Comparison of ENCODE assay signal across 33 cellular contexts in genomic region chr2:25824216-25824615, GRCh38. TPM values are rescaled to one million over a fixed set of nuclear protein-coding genes. Genes with fewer than 3 reads are reported as not detected.
DNase-seq lines count a peak whose midpoint lies in the region; ATAC-seq, FAIRE-seq and TF ChIP-seq lines count a peak whose summit lies in the region.
"Had no signal": no experiment of that assay in that cellular context is flagged by ENCODE, and none has a peak within 500 bp of the region (broad histone marks: within the 10 kb centered on the region; RNA-seq: fewer than 3 reads in every experiment).

No MANE protein-coding gene starts in this region.

- H4K20me1 ChIP-seq in HepG2 (ENCODE audit: insufficient read depth, low read length) (peaks cover 3% of the 10 kb centered on the region; the same call in 1 of the 2 replicates), GM12878 (ENCODE audit: control insufficient read depth, insufficient read depth) (no peaks in the 10 kb centered on the region)

- no peak for TF ChIP-seq EP300 in HepG2 (IDR thresholded peaks at IDR 0.05; ENCODE audit: low read depth in 2 of 2, low read length in 2 of 2)
- no peak for TF ChIP-seq EP300 in HepG2 (CRISPR knock-in tag; IDR thresholded peaks at IDR 0.05; ENCODE audit: borderline replicate concordance)
- TF ChIP-seq EP300 in GM12878 (IDR thresholded peaks at IDR 0.05; ENCODE audit: borderline replicate concordance in 1 of 2, control insufficient read depth in 1 of 2, low read depth in 2 of 2, low read length in 2 of 2): no peak

- BruUV-seq in HepG2 (replicated peaks; lab: Mats Ljungman, UMichigan) (no TSS peak), GM12878 (replicated peaks; lab: Mats Ljungman, UMichigan) (no TSS peak)

- no peak for ATAC-seq in HepG2
- ATAC-seq in GM12878: peak; percentile 37
- no peak for ATAC-seq in stimulated activated naive CD8-positive, alpha-beta T cell treated with anti-CD3 and anti-CD28 coated beads, Interleukin-15, amount 100 ng/mL, for 72 hours
- ATAC-seq in GM18502 (IDR thresholded peaks at IDR 0.05; ENCODE audit: poor library complexity, unreplicated experiment): no peak
- ATAC-seq: gastroesophageal sphincter, left ventricle myocardium superior, psoas muscle had no signal

- H3K36me3 Mint-ChIP-seq in T-helper 1 cell treated with Interleukin-12 subunit alpha and Interleukin-12 subunit beta and Interleukin-4 antibody, amounts not matched to agents 30 μg/mL and 1 μg/mL, for 36 hours (ENCODE audit: low read depth): peaks cover 21% of the 10 kb centered on the region

- H3K9ac ChIP-seq in liver (ENCODE audit: low read depth in 1 of 2, low read length in 2 of 2): peak overlapping the region; percentile 16 to 53
- no peak overlapping the region for H3K9ac ChIP-seq in HepG2 (ENCODE audit: insufficient read depth, low read depth, low read length)
- no peak overlapping the region for H3K9ac ChIP-seq in GM12878 (ENCODE audit: control insufficient read depth, insufficient read depth, low read length)

- WGBS in liver: 67% methylated on average over 3 of the region's 3 CpGs
- WGBS in HepG2 (ENCODE audit: low lambda C conversion rate): 96% methylated on average over 3 of the region's 3 CpGs
- 18% methylated on average over 3 of the region's 3 CpGs for WGBS in GM12878 (ENCODE audit: insufficient coverage, insufficient replicate concordance, low lambda C conversion rate, missing lambda C conversion rate)

- H3K9me3 ChIP-seq in liver (ENCODE audit: control insufficient read depth in 4 of 4, low read length in 3 of 4) (no peaks in the 10 kb centered on the region), HepG2 (ENCODE audit: low read length) (no peaks in the 10 kb centered on the region), GM12878 (replicated peaks; ENCODE audit: control insufficient read depth, insufficient read depth, low read length) (no peaks in the 10 kb centered on the region)
- H3K9me3 ChIP-seq: esophagus squamous epithelium, gastroesophageal sphincter, psoas muscle, sigmoid colon, thyroid gland had no signal

- H2AFZ ChIP-seq in HepG2 (ENCODE audit: low read length) (no peak overlapping the region), GM12878 (ENCODE audit: control insufficient read depth, low read depth, low read length) (no peak overlapping the region)
- H2AFZ ChIP-seq: hepatocyte had no signal

- H3K4me3 ChIP-seq in liver (ENCODE audit: low read depth in 1 of 3, low read length in 3 of 3) (no peak overlapping the region), HepG2 (replicated peaks in 1 of 3; ENCODE audit: insufficient read depth in 1 of 3, low read depth in 2 of 3, low read length in 3 of 3) (no peak overlapping the region), GM12878 (no peak overlapping the region)
- H3K4me3 ChIP-seq: esophagus squamous epithelium, gastroesophageal sphincter, hepatocyte, psoas muscle, sigmoid colon, thyroid gland had no signal

- no peak overlapping the region for H3K4me2 ChIP-seq in HepG2 (ENCODE audit: low read depth, low read length)
- H3K4me2 ChIP-seq in GM12878 (ENCODE audit: control insufficient read depth, insufficient read depth): peak overlapping the region; percentile 35; the same call in 1 of the 2 replicates
- H3K4me2 ChIP-seq: hepatocyte had no signal

- no peaks in the 10 kb centered on the region for H3K27me3 ChIP-seq in liver (ENCODE audit: control insufficient read depth in 4 of 4, insufficient read depth in 4 of 4, low read length in 3 of 4)
- H3K27me3 ChIP-seq in HepG2 (ENCODE audit: control insufficient read depth in 1 of 2, insufficient read depth in 2 of 2, low read length in 2 of 2): no peaks in the 10 kb centered on the region
- H3K27me3 ChIP-seq in GM12878 (replicated peaks in 1 of 2; ENCODE audit: control insufficient read depth in 2 of 2, insufficient read depth in 2 of 2, low read length in 1 of 2): no peaks in the 10 kb centered on the region
- H3K27me3 ChIP-seq: esophagus squamous epithelium, gastroesophageal sphincter, hepatocyte, sigmoid colon, thyroid gland had no signal

- intact Hi-C loops in HepG2 (cut with micrococcal nuclease; ENCODE audit: unreplicated experiment) (no loop called here), GM12878 (cut with micrococcal nuclease; ENCODE audit: unreplicated experiment) (no loop called here)

- H3K4me1 Mint-ChIP-seq in T-helper 1 cell treated with Interleukin-12 subunit alpha and Interleukin-12 subunit beta and Interleukin-4 antibody, amounts not matched to agents 30 μg/mL and 1 μg/mL, for 36 hours (ENCODE audit: low read depth): peaks cover 44% of the 10 kb centered on the region
- H3K4me1 Mint-ChIP-seq in stimulated activated naive CD8-positive, alpha-beta T cell treated with anti-CD3 and anti-CD28 coated beads, Interleukin-15, amount 100 ng/mL, for 72 hours: peaks cover 70% of the 10 kb centered on the region

- TF ChIP-seq CTCF in liver (IDR thresholded peaks at IDR 0.05; ENCODE audit: low read depth, low read length, missing input control): no peak
- TF ChIP-seq CTCF in HepG2 (CRISPR knock-in tag; IDR thresholded peaks at IDR 0.05): no peak
- no peak for TF ChIP-seq CTCF in GM12878 (IDR thresholded peaks at IDR 0.05 in 2 of 3, conservative IDR thresholded peaks at IDR 0.05 in 1 of 3; ENCODE audit: control insufficient read depth in 2 of 3, extremely low read depth in 1 of 3, insufficient read depth in 1 of 3, low read depth in 3 of 3, low read length in 3 of 3)

- no peak overlapping the region for H3K27ac Mint-ChIP-seq in T-helper 1 cell treated with Interleukin-12 subunit alpha and Interleukin-12 subunit beta and Interleukin-4 antibody, amounts not matched to agents 30 μg/mL and 1 μg/mL, for 36 hours
- H3K27ac Mint-ChIP-seq in stimulated activated naive CD8-positive, alpha-beta T cell treated with anti-CD3 and anti-CD28 coated beads, Interleukin-15, amount 100 ng/mL, for 72 hours: peak overlapping the region; percentile 7 to 84
- H3K27ac Mint-ChIP-seq: dendritic cell treated with granulocyte-macrophage colony-stimulating factor and Interleukin-4, amounts not matched to agents 40 ng/mL and 50 ng/mL, for 4 days had no signal

- SMC1A ChIA-PET in GM12878 (lab: Charles Lee; ENCODE audit: uncharacterized antibody, unreplicated experiment): interaction anchor here (0.8 to 2.0 kb wide), 9 partner anchors 9 to 125 kb away, joined by 3 to 10 read pairs (median 3); no protein-coding TSS in a partner anchor

- H3K27ac ChIP-seq in liver (ENCODE audit: low read depth in 1 of 2, low read length in 2 of 2): peak overlapping the region in 1 of 2 donors; percentile 20
- H3K27ac ChIP-seq in HepG2 (ENCODE audit: extremely low read length, insufficient read depth, low read length): no peak overlapping the region
- H3K27ac ChIP-seq in GM12878 (ENCODE audit: control insufficient read depth, insufficient read depth): no peak overlapping the region
- H3K27ac ChIP-seq: 22Rv1, esophagus squamous epithelium, gastroesophageal sphincter, hepatocyte, HL-60, psoas muscle, RWPE1, sigmoid colon, thyroid gland had no signal

- RAD21 ChIA-PET in GM12878 (lab: Charles Lee; ENCODE audit: unreplicated experiment): interaction anchor here (0.7 kb wide), 1 partner anchor 37 kb away, joined by 3 read pairs; no protein-coding TSS in a partner anchor

- H3K27me3 Mint-ChIP-seq in T-helper 1 cell treated with Interleukin-12 subunit alpha and Interleukin-12 subunit beta and Interleukin-4 antibody, amounts not matched to agents 30 μg/mL and 1 μg/mL, for 36 hours (ENCODE audit: low read depth): no peaks in the 10 kb centered on the region
- H3K27me3 Mint-ChIP-seq in stimulated activated naive CD8-positive, alpha-beta T cell treated with anti-CD3 and anti-CD28 coated beads, Interleukin-15, amount 100 ng/mL, for 72 hours: no peaks in the 10 kb centered on the region
- H3K27me3 Mint-ChIP-seq: dendritic cell treated with granulocyte-macrophage colony-stimulating factor and Interleukin-4, amounts not matched to agents 40 ng/mL and 50 ng/mL, for 4 days had no signal

- no peak for FAIRE-seq in HepG2 (lab: Jason Lieb, UNC)
- FAIRE-seq in GM12878 (lab: Jason Lieb, UNC): no peak
- FAIRE-seq: endometrium, H1 had no signal

- H3K4me1 ChIP-seq in liver (ENCODE audit: control insufficient read depth in 4 of 4, insufficient read depth in 4 of 4, low read length in 3 of 4) (peaks cover 8 to 60% (median 37%) of the 10 kb centered on the region in 4 donors), HepG2 (ENCODE audit: insufficient read depth, low read length) (peaks cover 12% of the 10 kb centered on the region), GM12878 (ENCODE audit: control insufficient read depth, insufficient read depth, low read length) (peaks cover 3% of the 10 kb centered on the region)
- H3K4me1 ChIP-seq: gastroesophageal sphincter, sigmoid colon had no signal

- TF ChIP-seq RAD21 in liver (IDR thresholded peaks at IDR 0.05) (no peak), HepG2 (CRISPR knock-in tag; IDR thresholded peaks at IDR 0.05) (no peak), GM12878 (IDR thresholded peaks at IDR 0.05; ENCODE audit: insufficient read depth, low read depth, low read length) (no peak)

- peak overlapping the region; percentile 26 for H3K4me3 Mint-ChIP-seq in T-helper 1 cell treated with Interleukin-12 subunit alpha and Interleukin-12 subunit beta and Interleukin-4 antibody, amounts not matched to agents 30 μg/mL and 1 μg/mL, for 36 hours
- H3K4me3 Mint-ChIP-seq in stimulated activated naive CD8-positive, alpha-beta T cell treated with anti-CD3 and anti-CD28 coated beads, Interleukin-15, amount 100 ng/mL, for 72 hours: peak overlapping the region; percentile 76 to 85
- H3K4me3 Mint-ChIP-seq: dendritic cell treated with granulocyte-macrophage colony-stimulating factor and Interleukin-4, amounts not matched to agents 40 ng/mL and 50 ng/mL, for 4 days had no signal

- H3K79me2 ChIP-seq in HepG2 (ENCODE audit: insufficient read depth, low read length): peaks cover 25% of the 10 kb centered on the region
- H3K79me2 ChIP-seq in GM12878 (ENCODE audit: control insufficient read depth, insufficient read depth, low read length): no peaks in the 10 kb centered on the region

- no peaks in the 10 kb centered on the region for H3K9me3 Mint-ChIP-seq in T-helper 1 cell treated with Interleukin-12 subunit alpha and Interleukin-12 subunit beta and Interleukin-4 antibody, amounts not matched to agents 30 μg/mL and 1 μg/mL, for 36 hours
- no peaks in the 10 kb centered on the region for H3K9me3 Mint-ChIP-seq in stimulated activated naive CD8-positive, alpha-beta T cell treated with anti-CD3 and anti-CD28 coated beads, Interleukin-15, amount 100 ng/mL, for 72 hours
- H3K9me3 Mint-ChIP-seq: dendritic cell treated with granulocyte-macrophage colony-stimulating factor and Interleukin-4, amounts not matched to agents 40 ng/mL and 50 ng/mL, for 4 days had no signal

- in situ Hi-C loops in HepG2 (cut with HindIII; ENCODE audit: extremely low pct_ligation_motif_present, low pct_unique_long_range_greater_than_20kb) (no loop called here), GM12878 (cut with MboI) (no loop called here)

- H3K36me3 ChIP-seq in liver (ENCODE audit: control insufficient read depth in 4 of 4, insufficient read depth in 3 of 4, low read depth in 1 of 4, low read length in 3 of 4) (no peaks in the 10 kb centered on the region), HepG2 (replicated peaks in 1 of 2; ENCODE audit: control insufficient read depth in 1 of 2, insufficient read depth in 2 of 2, low read length in 2 of 2) (peaks cover 0 to 9% of the 10 kb centered on the region in 2 experiments; a peak in 2 of 5 replicates), GM12878 (ENCODE audit: control insufficient read depth in 2 of 2, insufficient read depth in 2 of 2, low read length in 1 of 2) (no peaks in the 10 kb centered on the region; a peak in 1 of 4 replicates)
- H3K36me3 ChIP-seq: esophagus squamous epithelium, gastroesophageal sphincter, sigmoid colon, thyroid gland had no signal

- DNase-seq in T-helper 1 cell: no peak
- no peak for DNase-seq in HepG2 (ENCODE audit: low spot score)
- no peak for DNase-seq in GM12878 (ENCODE audit: low read depth, low spot score)
- no peak for DNase-seq in stimulated activated naive CD8-positive, alpha-beta T cell treated with anti-CD3 and anti-CD28 coated beads, Interleukin-15, amount 100 ng/mL, for 72 hours
- DNase-seq in kidney tubule cell (ENCODE audit: low spot score): no peak
- DNase-seq: activated CD4-positive, alpha-beta T cell treated with anti-CD3 and anti-CD28 coated beads for 48 hours; activated CD8-positive, alpha-beta memory T cell treated with anti-CD3 and anti-CD28 coated beads, Interleukin-2, amount 50 U/mL, for 4 hours; activated naive CD4-positive, alpha-beta T cell treated with anti-CD3 and anti-CD28 coated beads, Interleukin-2, amount 50 U/mL, for 16 hours; caudate nucleus; DMS 273 treated with DMSO at 0.1 percent for 48 hours; esophagus squamous epithelium; left ventricle myocardium superior; NCI-H1436; NCI-H2081 treated with DMSO at 0.1 percent for 48 hours; NCI-H446; NCI-H774; nucleus accumbens; psoas muscle; sigmoid colon; stimulated activated CD4-positive, alpha-beta T cell treated with anti-CD3 and anti-CD28 coated beads, Interleukin-4, amount 100 ng/mL, for 24 hours; stimulated activated naive CD4-positive, alpha-beta T cell treated with Interleukin-2 at 50 U/mL for 16 hours; thyroid gland had no signal

- CTCF ChIA-PET in HepG2 (lab: Yijun Ruan, JAX; ENCODE audit: low intra/inter-chr PET ratio, low total read pairs): no interaction called here
- CTCF ChIA-PET in GM12878 (lab: Yijun Ruan, JAX): interaction anchor here (5.9 kb wide), 1 partner anchor 28 kb away, joined by 24 read pairs; no protein-coding TSS in a partner anchor

- POLR2A ChIA-PET in HepG2 (lab: Yijun Ruan, JAX): no interaction called here
- POLR2A ChIA-PET in GM12878 (lab: Charles Lee): interaction anchor here (0.6 kb wide), 1 partner anchor 97 kb away, joined by 4 read pairs; no protein-coding TSS in a partner anchor

- no peak for TF ChIP-seq POLR2A in HepG2 (IDR thresholded peaks at IDR 0.05; ENCODE audit: insufficient read depth in 1 of 2, low read depth in 2 of 2, low read length in 2 of 2)
- no peak for TF ChIP-seq POLR2A in GM12878 (IDR thresholded peaks at IDR 0.05; ENCODE audit: low read depth, low read length)

RNA-seq across cellular contexts. Expression of gene ASXL2, which starts 54.1 kb away (rescaled TPM):
- total RNA-seq in liver: 1 to 10 TPM; 6.0 to 7.3 TPM
- polyA plus RNA-seq in liver: 1 to 10 TPM; 2.4 to 2.8 TPM
- total RNA-seq in HepG2 (2016; rRNA removed; fragmentation: Illumina TruSeq; extraction: Trizol): 12.1 and 20.6 TPM in 2 replicates
- 10.5 and 13.0 TPM in 2 replicates for total RNA-seq in HepG2 (2016; cell fraction: cytosol; rRNA removed; fragmentation: Illumina TruSeq; extraction: Trizol; ENCODE audit: low read depth)
- 11.7 and 17.6 TPM in 2 replicates for total RNA-seq in HepG2 (2016; cell fraction: insoluble cytoplasmic fraction; rRNA removed; fragmentation: Illumina TruSeq; extraction: Trizol)
- total RNA-seq in HepG2 (2016; cell fraction: membrane; rRNA removed; fragmentation: Illumina TruSeq; extraction: Trizol): 6.6 and 10.3 TPM in 2 replicates
- total RNA-seq in HepG2 (2016; cell fraction: nucleus; rRNA removed; fragmentation: Illumina TruSeq; extraction: Trizol): 17.4 and 19.6 TPM in 2 replicates
- 15.3 and 19.2 TPM in 2 replicates for polyA plus RNA-seq in HepG2 (2011; rRNA removed)
- polyA plus RNA-seq in HepG2 (2011; cell fraction: cytosol; rRNA removed): 9.0 and 11.6 TPM in 2 replicates
- 13.3 and 14.0 TPM in 2 replicates for polyA plus RNA-seq in HepG2 (2011; cell fraction: nucleus; rRNA removed)
- polyA plus RNA-seq in HepG2 (2012): 14.6 and 15.3 TPM in 2 replicates
- polyA plus RNA-seq in HepG2 (2016; cell fraction: cytosol; fragmentation: Illumina TruSeq; extraction: Trizol; ENCODE audit: low read depth): 0.40 and 0.42 TPM in 2 replicates
- polyA plus RNA-seq in HepG2 (2016; cell fraction: insoluble cytoplasmic fraction; fragmentation: Illumina TruSeq; extraction: Trizol; ENCODE audit: low read depth): 12.3 and 15.6 TPM in 2 replicates
- polyA plus RNA-seq in HepG2 (2016; cell fraction: membrane; fragmentation: Illumina TruSeq; extraction: Trizol; ENCODE audit: low read depth): 1.3 and 1.6 TPM in 2 replicates
- polyA plus RNA-seq in HepG2 (2016; cell fraction: nucleus; fragmentation: Illumina TruSeq; extraction: Trizol; ENCODE audit: insufficient read depth, low read depth): 17.3 and 20.1 TPM in 2 replicates
- 21.4 and 25.2 TPM in 2 replicates for polyA minus RNA-seq in HepG2 (2011; rRNA and poly(A)+ RNA removed; ENCODE audit: low replicate concordance)
- 22.2 and 26.1 TPM in 2 replicates for polyA minus RNA-seq in HepG2 (2011; cell fraction: cytosol; rRNA and poly(A)+ RNA removed)
- 39.1 and 42.6 TPM in 2 replicates for polyA minus RNA-seq in HepG2 (2011; cell fraction: nucleus; rRNA and poly(A)+ RNA removed)
- total RNA-seq in GM12878 (2013; cell fraction: nucleolus; rRNA removed): 15.2 and 16.1 TPM in 2 replicates
- total RNA-seq in GM12878 (2014; rRNA removed): 6.2 and 6.5 TPM in 2 replicates
- 4.4 and 4.8 TPM in 2 replicates for total RNA-seq in GM12878 (2014; rRNA removed; fragmentation: Illumina TruSeq; extraction: Trizol)
- total RNA-seq in GM12878 (2021): 17.7 TPM in 2 replicates
- 2.5 TPM for polyA plus RNA-seq in GM12878 (2011; ENCODE audit: low read depth)
- 10.6 and 11.3 TPM in 2 replicates for polyA plus RNA-seq in GM12878 (2011; rRNA removed)
- 6.4 and 7.2 TPM in 2 replicates for polyA plus RNA-seq in GM12878 (2011; cell fraction: cytosol; rRNA removed)
- polyA plus RNA-seq in GM12878 (2011; cell fraction: nucleus; rRNA removed): 7.5 and 8.1 TPM in 2 replicates
- polyA plus RNA-seq in GM12878 (2012): 3.8 and 5.3 TPM in 2 replicates
- 9.9 TPM in 2 replicates for polyA plus RNA-seq in GM12878 (2014; fragmentation: Illumina TruSeq; extraction: Trizol)
- 1 to 10 TPM; 1.3 to 1.5 TPM for polyA plus RNA-seq in GM12878 (2014; fragmentation: Nextera tagmentation; extraction: Ambion mirVana)
- polyA plus RNA-seq in GM12878 (2014; rRNA removed): 5.3 and 6.7 TPM in 2 replicates
- polyA plus RNA-seq in GM12878 (2016; fragmentation: Nextera tagmentation; extraction: Ambion mirVana): 1 to 10 TPM; 3.8 to 4.1 TPM
- 12.4 and 14.9 TPM in 2 replicates for polyA minus RNA-seq in GM12878 (2011; rRNA and poly(A)+ RNA removed)
- 6.5 TPM in 2 replicates for polyA minus RNA-seq in GM12878 (2011; cell fraction: cytosol; rRNA and poly(A)+ RNA removed)
- 6.3 and 8.6 TPM in 2 replicates for polyA minus RNA-seq in GM12878 (2011; cell fraction: nucleus; rRNA and poly(A)+ RNA removed)

Comparison
In these comparisons a context has a peak if more than half of its experiments do, and no peak if none do; other contexts are left out.
1. H3K9ac ChIP-seq: peak in liver (2 of 2); none in HepG2 (single experiment) and GM12878 (single experiment).